1 cellular context compared by ENCODE assay signal in the genomic region with DNA sequence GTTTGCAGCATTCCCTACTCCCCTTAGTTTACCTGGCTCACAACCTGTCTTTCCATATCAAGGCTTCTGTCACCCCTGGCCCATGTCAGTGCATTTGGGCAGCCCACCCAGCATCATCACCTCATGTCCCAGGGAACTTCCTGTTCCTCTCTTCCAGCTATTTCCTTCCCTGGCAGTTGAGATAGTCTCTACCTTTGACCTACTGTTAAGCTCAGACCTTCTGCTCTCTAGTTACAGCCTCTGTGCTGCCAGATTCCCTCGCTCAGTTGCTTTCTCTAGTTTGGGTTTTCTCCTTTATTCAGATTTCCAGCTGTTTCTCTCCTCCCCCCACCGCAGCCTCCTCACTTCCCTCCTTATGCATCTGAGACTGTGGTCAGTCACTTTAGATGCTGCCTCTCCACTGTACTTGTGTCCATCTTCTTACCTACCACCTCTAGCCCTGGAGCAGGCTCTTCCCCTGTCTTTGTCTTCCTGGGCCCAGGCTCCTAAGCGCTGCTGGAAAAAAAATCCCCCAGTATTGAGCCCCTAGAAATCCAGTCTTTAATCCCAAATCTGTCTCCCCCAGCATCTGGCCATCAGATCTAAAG.
TF ChIP-seq lines count a peak whose summit lies in the region.

No MANE protein-coding gene starts in this region.

TF ChIP-seq in GM12878, 131 proteins besides CTCF, POLR2A, EP300 and RAD21 (continued from another document):
- no peak for TF ChIP-seq BACH1 (IDR thresholded peaks at IDR 0.05; ENCODE audit: borderline replicate concordance)
- TF ChIP-seq SUZ12 (IDR thresholded peaks at IDR 0.05; ENCODE audit: unreplicated experiment) = no peak
- TF ChIP-seq RUNX3 (IDR thresholded peaks at IDR 0.05; ENCODE audit: low read length) = 0 out of 2 replicates have a peak, but pooled peaks have one; percentile 23
TF ChIP-seq in GM12878: peak in this region for 1.
